Comparison of ENCODE assay signal across 8 cellular contexts in genomic region chr7:87154569-87154968, GRCh38. TPM values are rescaled to one million over a fixed set of nuclear protein-coding genes. Genes with fewer than 3 reads are reported as not detected.
DNase-seq lines count a peak whose midpoint lies in the region; ATAC-seq and TF ChIP-seq lines count a peak whose summit lies in the region.

No MANE protein-coding gene starts in this region.

- no peak overlapping the region for H3K27ac ChIP-seq in SJCRH30
- H3K27ac ChIP-seq in esophagus muscularis mucosa (replicated peaks in 1 of 4), result peak overlapping the region; percentile 86 to 97 (median 96)

- no peak for TF ChIP-seq EP300 in esophagus muscularis mucosa (IDR thresholded peaks at IDR 0.05)

- ATAC-seq in GM18517 (IDR thresholded peaks at IDR 0.05; ENCODE audit: unreplicated experiment), result no peak

- DNase-seq in GM12865 (ENCODE audit: low read depth) (no peak), SJCRH30 (no peak), esophagus muscularis mucosa (ENCODE audit: extremely low spot score) (no peak), skeletal muscle cell (ENCODE audit: low read depth) (no peak), NCI-H2171 (lab: John Stamatoyannopoulos, UW) (no peak), EL (no peak), DMS114 treated with DMSO at 0.1 percent for 48 hours (lab: John Stamatoyannopoulos, UW; ENCODE audit: unreplicated experiment) (no peak)

- WGBS in esophagus muscularis mucosa, result 28% methylated on average over 3 of the region's 3 CpGs

- no peaks in the 10 kb centered on the region for H3K27me3 ChIP-seq in SJCRH30
- no peaks in the 10 kb centered on the region for H3K27me3 ChIP-seq in esophagus muscularis mucosa

- no peak for TF ChIP-seq CTCF in GM12865 (IDR thresholded peaks at IDR 0.05; ENCODE audit: insufficient read depth, low read depth, low read length, missing control alignments)
- no peak for TF ChIP-seq CTCF in esophagus muscularis mucosa (IDR thresholded peaks at IDR 0.05)

- peaks cover 19% of the 10 kb centered on the region for H3K36me3 ChIP-seq in SJCRH30
- H3K36me3 ChIP-seq in esophagus muscularis mucosa, result no peaks in the 10 kb centered on the region

- no peaks in the 10 kb centered on the region for H3K9me3 ChIP-seq in SJCRH30 (replicated peaks)
- H3K9me3 ChIP-seq in esophagus muscularis mucosa, result no peaks in the 10 kb centered on the region

- H3K4me1 ChIP-seq in SJCRH30 (peaks cover 5% of the 10 kb centered on the region), esophagus muscularis mucosa (peaks cover 39 to 69% (median 61%) of the 10 kb centered on the region in 4 donors)

- intact Hi-C loops in esophagus muscularis mucosa (cut with DNase I), result loop anchor here (5.0 to 10.0 kb wide), 2 partner anchors 97 to 190 kb away; partner anchors contain the start of genes CROT and ELAPOR2

- H3K4me3 ChIP-seq in GM12865 (ENCODE audit: low read depth, low read length), result peak overlapping the region; percentile 85
- peak overlapping the region; percentile 71 for H3K4me3 ChIP-seq in SJCRH30
- H3K4me3 ChIP-seq in esophagus muscularis mucosa, result peak overlapping the region; percentile 69 to 80 (median 74)
- peak overlapping the region; percentile 86 for H3K4me3 ChIP-seq in skeletal muscle cell (ENCODE audit: low read depth, low read length)

- TF ChIP-seq POLR2A in esophagus muscularis mucosa (IDR thresholded peaks at IDR 0.05; ENCODE audit: low read depth), result no peak

RNA-seq across cellular contexts. Expression of gene DMTF1, which starts 2.3 kb away (rescaled TPM):
- total RNA-seq in SJCRH30 (2014; rRNA removed; shearing (Covaris generic)), result 56.8 and 77.8 TPM in 2 replicates
- 10 to 100 TPM; 31.4 to 60.6 (median 40.5) TPM for total RNA-seq in esophagus muscularis mucosa
